In genomic region chrX:13036896-13037295, GRCh38 we compare ENCODE assay signal across 1 cellular context.
TF ChIP-seq lines count a peak whose summit lies in the region.

No MANE protein-coding gene starts in this region.

TF ChIP-seq in K562, 482 proteins besides CTCF, POLR2A, EP300 and RAD21 (continued from another document and continues in another):
- TF ChIP-seq, protein P1, sequence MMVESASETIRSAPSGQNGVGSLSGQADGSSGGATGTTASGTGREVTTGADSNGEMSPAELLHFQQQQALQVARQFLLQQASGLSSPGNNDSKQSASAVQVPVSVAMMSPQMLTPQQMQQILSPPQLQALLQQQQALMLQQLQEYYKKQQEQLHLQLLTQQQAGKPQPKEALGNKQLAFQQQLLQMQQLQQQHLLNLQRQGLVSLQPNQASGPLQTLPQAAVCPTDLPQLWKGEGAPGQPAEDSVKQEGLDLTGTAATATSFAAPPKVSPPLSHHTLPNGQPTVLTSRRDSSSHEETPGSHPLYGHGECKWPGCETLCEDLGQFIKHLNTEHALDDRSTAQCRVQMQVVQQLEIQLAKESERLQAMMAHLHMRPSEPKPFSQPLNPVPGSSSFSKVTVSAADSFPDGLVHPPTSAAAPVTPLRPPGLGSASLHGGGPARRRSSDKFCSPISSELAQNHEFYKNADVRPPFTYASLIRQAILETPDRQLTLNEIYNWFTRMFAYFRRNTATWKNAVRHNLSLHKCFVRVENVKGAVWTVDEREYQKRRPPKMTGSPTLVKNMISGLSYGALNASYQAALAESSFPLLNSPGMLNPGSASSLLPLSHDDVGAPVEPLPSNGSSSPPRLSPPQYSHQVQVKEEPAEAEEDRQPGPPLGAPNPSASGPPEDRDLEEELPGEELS (CRISPR knock-in tag; IDR thresholded peaks at IDR 0.05; ENCODE audit: borderline replicate concordance) = no peak
- TF ChIP-seq MYBL2 (IDR thresholded peaks at IDR 0.05; ENCODE audit: low read depth) (no peak), MYBL2 (CRISPR knock-in tag; IDR thresholded peaks at IDR 0.05; ENCODE audit: borderline replicate concordance) (no peak), SRSF3 (IDR thresholded peaks at IDR 0.05; ENCODE audit: insufficient read depth, low read length) (no peak), ARID1B (IDR thresholded peaks at IDR 0.05) (peak; percentile 56), NCOR1 (IDR thresholded peaks at IDR 0.05) (peak; percentile 12; the same call in 1 of the 2 replicates), ZBTB9 (CRISPR knock-in tag; IDR thresholded peaks at IDR 0.05) (no peak), SIN3B (IDR thresholded peaks at IDR 0.05; ENCODE audit: low read depth) (no peak), TGIF2 (CRISPR knock-in tag; IDR thresholded peaks at IDR 0.05) (no peak), ZNF644 (tag; IDR thresholded peaks at IDR 0.05; ENCODE audit: low read depth) (no peak), JUN (IDR thresholded peaks at IDR 0.05; ENCODE audit: borderline replicate concordance, low read depth, low read length) (no peak), JUN (CRISPR knock-in tag; IDR thresholded peaks at IDR 0.05; ENCODE audit: borderline replicate concordance) (no peak), CHD7 (IDR thresholded peaks at IDR 0.05; ENCODE audit: low read depth, low read length) (no peak), ZBTB49 (CRISPR knock-in tag; IDR thresholded peaks at IDR 0.05; ENCODE audit: borderline replicate concordance) (no peak), POLR2AphosphoS5 (IDR thresholded peaks at IDR 0.05; ENCODE audit: control insufficient read depth, insufficient read depth, low read depth, low read length) (no peak), SMAD4 (CRISPR knock-in tag; conservative IDR thresholded peaks at IDR 0.05) (0 out of 2 replicates have a peak, but pooled peaks have one; percentile 8)
- TF ChIP-seq, protein P2, sequence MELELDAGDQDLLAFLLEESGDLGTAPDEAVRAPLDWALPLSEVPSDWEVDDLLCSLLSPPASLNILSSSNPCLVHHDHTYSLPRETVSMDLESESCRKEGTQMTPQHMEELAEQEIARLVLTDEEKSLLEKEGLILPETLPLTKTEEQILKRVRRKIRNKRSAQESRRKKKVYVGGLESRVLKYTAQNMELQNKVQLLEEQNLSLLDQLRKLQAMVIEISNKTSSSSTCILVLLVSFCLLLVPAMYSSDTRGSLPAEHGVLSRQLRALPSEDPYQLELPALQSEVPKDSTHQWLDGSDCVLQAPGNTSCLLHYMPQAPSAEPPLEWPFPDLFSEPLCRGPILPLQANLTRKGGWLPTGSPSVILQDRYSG (tag; conservative IDR thresholded peaks at IDR 0.05; ENCODE audit: low read depth) = no peak
- TF ChIP-seq, protein P3, sequence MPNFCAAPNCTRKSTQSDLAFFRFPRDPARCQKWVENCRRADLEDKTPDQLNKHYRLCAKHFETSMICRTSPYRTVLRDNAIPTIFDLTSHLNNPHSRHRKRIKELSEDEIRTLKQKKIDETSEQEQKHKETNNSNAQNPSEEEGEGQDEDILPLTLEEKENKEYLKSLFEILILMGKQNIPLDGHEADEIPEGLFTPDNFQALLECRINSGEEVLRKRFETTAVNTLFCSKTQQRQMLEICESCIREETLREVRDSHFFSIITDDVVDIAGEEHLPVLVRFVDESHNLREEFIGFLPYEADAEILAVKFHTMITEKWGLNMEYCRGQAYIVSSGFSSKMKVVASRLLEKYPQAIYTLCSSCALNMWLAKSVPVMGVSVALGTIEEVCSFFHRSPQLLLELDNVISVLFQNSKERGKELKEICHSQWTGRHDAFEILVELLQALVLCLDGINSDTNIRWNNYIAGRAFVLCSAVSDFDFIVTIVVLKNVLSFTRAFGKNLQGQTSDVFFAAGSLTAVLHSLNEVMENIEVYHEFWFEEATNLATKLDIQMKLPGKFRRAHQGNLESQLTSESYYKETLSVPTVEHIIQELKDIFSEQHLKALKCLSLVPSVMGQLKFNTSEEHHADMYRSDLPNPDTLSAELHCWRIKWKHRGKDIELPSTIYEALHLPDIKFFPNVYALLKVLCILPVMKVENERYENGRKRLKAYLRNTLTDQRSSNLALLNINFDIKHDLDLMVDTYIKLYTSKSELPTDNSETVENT (CRISPR knock-in tag; IDR thresholded peaks at IDR 0.05) = no peak
